Comparison of ENCODE assay signal across 20 cellular contexts in genomic region chr4:41913509-41913908, GRCh38. TPM values are rescaled to one million over a fixed set of nuclear protein-coding genes. Genes with fewer than 3 reads are reported as not detected.
DNase-seq lines count a peak whose midpoint lies in the region; ATAC-seq and TF ChIP-seq lines count a peak whose summit lies in the region.
"Had no signal": no experiment of that assay in that cellular context is flagged by ENCODE, and none has a peak within 500 bp of the region (broad histone marks: within the 10 kb centered on the region; RNA-seq: fewer than 3 reads in every experiment).

No MANE protein-coding gene starts in this region.

- H2BK15ac ChIP-seq in neuronal stem cell (ENCODE audit: low read length): no peak overlapping the region

- no peak overlapping the region for H3K9ac ChIP-seq in neuronal stem cell (ENCODE audit: low read depth, low read length, poor library complexity)
- H3K9ac ChIP-seq: KMS-11 had no signal

- peaks cover under 1% of the 10 kb centered on the region for H3K9me3 Mint-ChIP-seq in activated CD4-positive, alpha-beta memory T cell treated with anti-CD3 and anti-CD28 coated beads, Interleukin-2, amount 10 ng/mL, durations not matched to agents 7 days and 5 days
- no peaks in the 10 kb centered on the region for H3K9me3 Mint-ChIP-seq in activated CD4-positive, alpha-beta memory T cell treated with anti-CD3 and anti-CD28 coated beads for 36 hours

- H3K4ac ChIP-seq in neuronal stem cell (ENCODE audit: low read length): no peak overlapping the region

- no peak overlapping the region for H3K4me3 Mint-ChIP-seq in activated CD4-positive, alpha-beta memory T cell treated with anti-CD3 and anti-CD28 coated beads, Interleukin-2, amount 10 ng/mL, durations not matched to agents 7 days and 5 days
- no peak overlapping the region for H3K4me3 Mint-ChIP-seq in activated CD4-positive, alpha-beta memory T cell treated with anti-CD3 and anti-CD28 coated beads for 36 hours
- H3K4me3 Mint-ChIP-seq: CD14-positive monocyte had no signal

- H3K27me3 Mint-ChIP-seq in activated CD4-positive, alpha-beta memory T cell treated with anti-CD3 and anti-CD28 coated beads, Interleukin-2, amount 10 ng/mL, durations not matched to agents 7 days and 5 days: no peaks in the 10 kb centered on the region
- H3K27me3 Mint-ChIP-seq in activated CD4-positive, alpha-beta memory T cell treated with anti-CD3 and anti-CD28 coated beads for 36 hours: no peaks in the 10 kb centered on the region

- no peak overlapping the region for H3K18ac ChIP-seq in neuronal stem cell (ENCODE audit: low read length)

- no peak for DNase-seq in activated CD4-positive, alpha-beta memory T cell treated with anti-CD3 and anti-CD28 coated beads, Interleukin-2, amount 10 ng/mL, durations not matched to agents 7 days and 5 days
- DNase-seq in activated CD4-positive, alpha-beta memory T cell treated with anti-CD3 and anti-CD28 coated beads for 36 hours: no peak
- peak; percentile 18 for DNase-seq in MG63
- DNase-seq in epithelial cell of prostate (ENCODE audit: low read depth, low spot score): no peak
- DNase-seq in OCI-M2 (lab: John Stamatoyannopoulos, UW; ENCODE audit: unreplicated experiment): no peak
- DNase-seq in neuronal stem cell (ENCODE audit: low spot score): no peak
- DNase-seq in NCI-H526 treated with DMSO at 0.1 percent for 48 hours (lab: John Stamatoyannopoulos, UW): no peak
- DNase-seq: COR-L47, MM.1S, NCI-H1105, NCI-H1694 treated with DMSO at 0.1 percent for 48 hours, NCI-H446, NCI-H748 treated with DMSO at 0.1 percent for 48 hours, Peyer's patch, SHP77 treated with DMSO at 0.1 percent for 48 hours had no signal

- intact Hi-C loops in activated CD4-positive, alpha-beta memory T cell treated with anti-CD3 and anti-CD28 coated beads for 36 hours (cut with micrococcal nuclease): no loop called here

- no peak overlapping the region for H3K23ac ChIP-seq in neuronal stem cell (ENCODE audit: low read depth, low read length, poor library complexity)

- no peaks in the 10 kb centered on the region for H3K79me1 ChIP-seq in neuronal stem cell (ENCODE audit: low read depth, low read length)

- H2BK12ac ChIP-seq in neuronal stem cell (ENCODE audit: low read length): no peak overlapping the region

- no peak for ATAC-seq in SK-N-SH treated with all-trans-retinoic acid at 6 μM for 48 hours

- no peaks in the 10 kb centered on the region for H3K4me1 ChIP-seq in neuronal stem cell (ENCODE audit: control insufficient read depth in 2 of 2, insufficient read depth in 1 of 2, low read depth in 1 of 2, low read length in 2 of 2)
- H3K4me1 ChIP-seq: Peyer's patch had no signal

- H2BK5ac ChIP-seq in neuronal stem cell (ENCODE audit: low read length): no peak overlapping the region

- no peak overlapping the region for H4K8ac ChIP-seq in neuronal stem cell (ENCODE audit: low read depth, low read length)

- H3K9me3 ChIP-seq in MG63 (no peaks in the 10 kb centered on the region), neuronal stem cell (replicated peaks in 1 of 2; ENCODE audit: control insufficient read depth in 2 of 2, insufficient read depth in 1 of 2, low read depth in 1 of 2, low read length in 2 of 2) (no peaks in the 10 kb centered on the region)
- H3K9me3 ChIP-seq: Peyer's patch had no signal

- H3K36me3 ChIP-seq in MG63 (no peaks in the 10 kb centered on the region), neuronal stem cell (replicated peaks in 1 of 2; ENCODE audit: control insufficient read depth in 2 of 2, insufficient read depth in 2 of 2, low read length in 2 of 2) (no peaks in the 10 kb centered on the region)
- H3K36me3 ChIP-seq: Peyer's patch had no signal

- H2BK120ac ChIP-seq in neuronal stem cell (ENCODE audit: low read depth, low read length): no peak overlapping the region

- peak overlapping the region; percentile 8 for H3K27ac Mint-ChIP-seq in activated CD4-positive, alpha-beta memory T cell treated with anti-CD3 and anti-CD28 coated beads, Interleukin-2, amount 10 ng/mL, durations not matched to agents 7 days and 5 days
- no peak overlapping the region for H3K27ac Mint-ChIP-seq in activated CD4-positive, alpha-beta memory T cell treated with anti-CD3 and anti-CD28 coated beads for 36 hours
- H3K27ac Mint-ChIP-seq: CD14-positive monocyte had no signal

- H3K4me3 ChIP-seq in MG63: no peak overlapping the region
- H3K4me3 ChIP-seq in neuronal stem cell (ENCODE audit: low read length in 2 of 2): no peak overlapping the region
- H3K4me3 ChIP-seq: Peyer's patch had no signal

- H3K27ac ChIP-seq in epithelial cell of prostate (peak overlapping the region; percentile 40), neuronal stem cell (replicated peaks; ENCODE audit: low read length) (no peak overlapping the region)
- H3K27ac ChIP-seq: 22Rv1, HL-60, KMS-11, Peyer's patch had no signal

- no peak overlapping the region for H3K4me2 ChIP-seq in neuronal stem cell (ENCODE audit: insufficient read depth, low read length, poor library complexity, severe bottlenecking)
- H3K4me2 ChIP-seq: KMS-11 had no signal

- H3K27me3 ChIP-seq in MG63: no peaks in the 10 kb centered on the region
- peaks cover 0 to 2% (median 0%) of the 10 kb centered on the region in 3 experiments for H3K27me3 ChIP-seq in neuronal stem cell (ENCODE audit: control insufficient read depth in 3 of 3, insufficient read depth in 3 of 3, low read depth in 1 of 3, low read length in 3 of 3)
- H3K27me3 ChIP-seq: Peyer's patch had no signal

- no peak overlapping the region for H4K91ac ChIP-seq in neuronal stem cell (ENCODE audit: low read depth, low read length, poor library complexity)

- H2AFZ ChIP-seq in neuronal stem cell (ENCODE audit: low read length): no peak overlapping the region

- peaks cover 18% of the 10 kb centered on the region for H3K4me1 Mint-ChIP-seq in activated CD4-positive, alpha-beta memory T cell treated with anti-CD3 and anti-CD28 coated beads, Interleukin-2, amount 10 ng/mL, durations not matched to agents 7 days and 5 days
- H3K4me1 Mint-ChIP-seq in activated CD4-positive, alpha-beta memory T cell treated with anti-CD3 and anti-CD28 coated beads for 36 hours (ENCODE audit: low read depth): peaks cover 5% of the 10 kb centered on the region

- H2AK5ac ChIP-seq in neuronal stem cell (ENCODE audit: low read depth, low read length): no peak overlapping the region

- CTCF ChIA-PET in activated CD4-positive, alpha-beta memory T cell treated with anti-CD3 and anti-CD28 coated beads, Interleukin-2, amount 10 ng/mL, durations not matched to agents 7 days and 5 days (lab: Charles Lee): interaction anchor here (0.7 kb wide), 1 partner anchor 18 kb away, joined by 3 read pairs; no protein-coding TSS in a partner anchor
- CTCF ChIA-PET in activated CD4-positive, alpha-beta memory T cell treated with anti-CD3 and anti-CD28 coated beads for 36 hours (lab: Charles Lee): interaction anchor here (1.7 kb wide), 1 partner anchor 25 kb away, joined by 3 read pairs; no protein-coding TSS in a partner anchor

- POLR2A ChIA-PET in activated CD4-positive, alpha-beta memory T cell treated with anti-CD3 and anti-CD28 coated beads, Interleukin-2, amount 10 ng/mL, durations not matched to agents 7 days and 5 days (lab: Charles Lee): no interaction called here
- POLR2A ChIA-PET in activated CD4-positive, alpha-beta memory T cell treated with anti-CD3 and anti-CD28 coated beads for 36 hours (lab: Charles Lee): no interaction called here

- peaks cover 4% of the 10 kb centered on the region for H3K36me3 Mint-ChIP-seq in activated CD4-positive, alpha-beta memory T cell treated with anti-CD3 and anti-CD28 coated beads, Interleukin-2, amount 10 ng/mL, durations not matched to agents 7 days and 5 days (ENCODE audit: low read depth)
- H3K36me3 Mint-ChIP-seq in activated CD4-positive, alpha-beta memory T cell treated with anti-CD3 and anti-CD28 coated beads for 36 hours: no peaks in the 10 kb centered on the region

- H3K14ac ChIP-seq in neuronal stem cell (ENCODE audit: low read length): no peak overlapping the region

TF ChIP-seq in SK-N-SH treated with all-trans-retinoic acid at 6 μM for 48 hours, 23 proteins besides CTCF, POLR2A, EP300 and RAD21 (continues in another document):
- TF ChIP-seq ISL1 (CRISPR knock-in tag; IDR thresholded peaks at IDR 0.05) (no peak), TOX (CRISPR knock-in tag; IDR thresholded peaks at IDR 0.05; ENCODE audit: borderline replicate concordance) (no peak), ESRRG (CRISPR knock-in tag; IDR thresholded peaks at IDR 0.05) (no peak), ARNTL (CRISPR knock-in tag; IDR thresholded peaks at IDR 0.05; ENCODE audit: borderline replicate concordance, low read depth) (no peak), SNAI2 (CRISPR knock-in tag; IDR thresholded peaks at IDR 0.05) (no peak), ZNF8 (CRISPR knock-in tag; IDR thresholded peaks at IDR 0.05) (no peak), OSR1 (CRISPR knock-in tag; IDR thresholded peaks at IDR 0.05) (no peak), BACH2 (CRISPR knock-in tag; IDR thresholded peaks at IDR 0.05; ENCODE audit: borderline replicate concordance) (no peak), GLIS3 (CRISPR knock-in tag; IDR thresholded peaks at IDR 0.05) (no peak), ZNF565 (CRISPR knock-in tag; conservative IDR thresholded peaks at IDR 0.05; ENCODE audit: low read depth) (no peak)
- TF ChIP-seq, protein P1, sequence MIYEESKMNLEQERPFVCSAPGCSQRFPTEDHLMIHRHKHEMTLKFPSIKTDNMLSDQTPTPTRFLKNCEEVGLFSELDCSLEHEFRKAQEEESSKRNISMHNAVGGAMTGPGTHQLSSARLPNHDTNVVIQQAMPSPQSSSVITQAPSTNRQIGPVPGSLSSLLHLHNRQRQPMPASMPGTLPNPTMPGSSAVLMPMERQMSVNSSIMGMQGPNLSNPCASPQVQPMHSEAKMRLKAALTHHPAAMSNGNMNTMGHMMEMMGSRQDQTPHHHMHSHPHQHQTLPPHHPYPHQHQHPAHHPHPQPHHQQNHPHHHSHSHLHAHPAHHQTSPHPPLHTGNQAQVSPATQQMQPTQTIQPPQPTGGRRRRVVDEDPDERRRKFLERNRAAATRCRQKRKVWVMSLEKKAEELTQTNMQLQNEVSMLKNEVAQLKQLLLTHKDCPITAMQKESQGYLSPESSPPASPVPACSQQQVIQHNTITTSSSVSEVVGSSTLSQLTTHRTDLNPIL (CRISPR knock-in tag; IDR thresholded peaks at IDR 0.05; ENCODE audit: low read depth): no peak

RNA-seq across cellular contexts. Expression of gene TMEM33, which starts 21.7 kb away (rescaled TPM):
- 10 to 100 TPM; 53.3 to 55.9 TPM for total RNA-seq in activated CD4-positive, alpha-beta memory T cell treated with anti-CD3 and anti-CD28 coated beads, Interleukin-2, amount 10 ng/mL, durations not matched to agents 7 days and 5 days
- 10 to 100 TPM; 40.7 to 44.8 TPM for total RNA-seq in activated CD4-positive, alpha-beta memory T cell treated with anti-CD3 and anti-CD28 coated beads for 36 hours
- 28.1 and 37.9 TPM in 2 replicates for total RNA-seq in MG63 (2014; rRNA removed; shearing (Covaris generic); ENCODE audit: low replicate concordance)
- polyA plus RNA-seq in neuronal stem cell (2013, experiment 1 of 2): 29.4 TPM
- polyA plus RNA-seq in neuronal stem cell (2013, experiment 2 of 2): 32.7 TPM
